Comparison of ENCODE assay signal across 18 cellular contexts in the genomic region with DNA sequence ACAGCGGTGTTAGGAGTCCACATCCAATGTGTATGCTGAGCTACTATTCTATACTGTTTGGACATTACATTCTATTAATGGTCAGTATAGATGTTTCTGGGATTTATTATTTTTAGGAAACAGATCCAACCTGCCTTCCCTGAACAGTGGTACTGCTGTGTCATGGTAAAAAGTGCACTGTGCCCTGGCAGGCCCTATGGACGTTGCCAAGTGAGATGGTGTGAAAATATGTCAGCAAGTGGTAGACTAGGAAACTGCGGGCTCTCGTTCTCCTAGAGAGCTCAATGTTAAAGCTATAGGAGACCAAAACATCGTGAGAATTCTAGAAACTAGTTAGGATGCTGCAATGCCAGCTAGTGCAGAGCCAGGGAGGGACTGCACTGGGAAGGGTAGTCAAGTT. TPM values are rescaled to one million over a fixed set of nuclear protein-coding genes. Genes with fewer than 3 reads are reported as not detected.
"Had no signal": no experiment of that assay in that cellular context is flagged by ENCODE, and none has a peak within 500 bp of the region (broad histone marks: within the 10 kb centered on the region; RNA-seq: fewer than 3 reads in every experiment).

No MANE protein-coding gene starts in this region.

- H3K4me1 ChIP-seq: body of pancreas, pancreas, tibial artery had no signal

- H3K4me3 ChIP-seq: body of pancreas, hepatocyte, mucosa of descending colon, pancreas, right lobe of liver, skin epidermis, tibial artery had no signal

- H3K36me3 ChIP-seq: pancreas, right lobe of liver had no signal

- DNase-seq: activated T-cell treated with anti-CD3 and anti-CD28 coated beads, Interleukin-2, amount 50 U/mL, for 24 hours; anterior cingulate cortex; immature natural killer cell; kidney glomerular epithelial cell; mesenchymal stem cell; mucosa of descending colon; nephron progenitor cell; pancreas; stimulated activated CD4-positive, alpha-beta T cell treated with anti-CD3 and anti-CD28 coated beads, Interleukin-1b, Interleukin-23, amount 100 ng/mL, for 48 hours; stimulated activated naive CD8-positive, alpha-beta T cell treated with anti-CD3 and anti-CD28 coated beads, Interleukin-15, amount 100 ng/mL, for 72 hours; tibial artery had no signal

- H3K27ac ChIP-seq: body of pancreas, foreskin keratinocyte, hepatocyte, pancreas, right lobe of liver, skin epidermis, tibial artery had no signal

- H3K9me3 ChIP-seq: body of pancreas, mucosa of descending colon, pancreas, right lobe of liver, tibial artery had no signal

- ATAC-seq: body of pancreas; mucosa of descending colon; pancreas; SK-N-SH treated with all-trans-retinoic acid at 6 μM for 48 hours; stimulated activated naive CD8-positive, alpha-beta T cell treated with anti-CD3 and anti-CD28 coated beads, Interleukin-15, amount 100 ng/mL, for 72 hours had no signal

- H3K27me3 ChIP-seq: body of pancreas, foreskin keratinocyte, hepatocyte, pancreas, right lobe of liver, tibial artery had no signal

- FAIRE-seq: colon, pancreas had no signal

RNA-seq across cellular contexts. Expression of a gene that starts 26.0 kb away (rescaled TPM):
- polyA plus RNA-seq: immature natural killer cell had no signal
